Comparison of ENCODE assay signal across 18 cellular contexts in genomic region chr16:19851476-19851875, GRCh38.
DNase-seq lines count a peak whose midpoint lies in the region.
"Had no signal": no experiment of that assay in that cellular context is flagged by ENCODE, and none has a peak within 500 bp of the region (broad histone marks: within the 10 kb centered on the region; RNA-seq: fewer than 3 reads in every experiment).

No MANE protein-coding gene starts in this region.

- peak; percentile 88 for DNase-seq in globus pallidus (ENCODE audit: low spot score)
- DNase-seq in medulla oblongata (ENCODE audit: extremely low spot score), result peak; percentile 89
- DNase-seq in superior temporal gyrus (ENCODE audit: extremely low spot score), result peak; percentile 86
- DNase-seq in kidney glomerular epithelial cell (lab: John Stamatoyannopoulos, UW), result no peak
- no peak for DNase-seq in NCI-H510A treated with DMSO at 0.1 percent for 48 hours (lab: John Stamatoyannopoulos, UW)
- DNase-seq in NCI-H2196 treated with DMSO at 0.1 percent for 48 hours (lab: John Stamatoyannopoulos, UW; ENCODE audit: unreplicated experiment), result no peak
- DNase-seq: activated CD4-positive, alpha-beta T cell treated with anti-CD3 and anti-CD28 coated beads, Interleukin-2, amount 50 U/mL, for 1 hour; activated CD8-positive, alpha-beta memory T cell treated with anti-CD3 and anti-CD28 coated beads, Interleukin-2, amount 50 U/mL, for 4 hours; CD8-positive, alpha-beta memory T cell; DMS79 treated with DMSO at 0.1 percent for 48 hours; effector CD8-positive, alpha-beta T cell; glutamatergic neuron; HCEC 1CT; mesendoderm; MM.1S; NCI-H446; thyroid gland had no signal

- peak overlapping the region; percentile 86 for H3K27ac ChIP-seq in angular gyrus (ENCODE audit: low read depth, low read length)

Comparison
In these comparisons a context has a peak if more than half of its experiments do, and no peak if none do; other contexts are left out.
1. DNase-seq: peak in globus pallidus (single experiment), medulla oblongata (single experiment) and superior temporal gyrus (single experiment); none in kidney glomerular epithelial cell (single experiment), NCI-H510A treated with DMSO at 0.1 percent for 48 hours (single experiment) and NCI-H2196 treated with DMSO at 0.1 percent for 48 hours (single experiment).